Comparison of ENCODE assay signal across 37 cellular contexts in the genomic region with DNA sequence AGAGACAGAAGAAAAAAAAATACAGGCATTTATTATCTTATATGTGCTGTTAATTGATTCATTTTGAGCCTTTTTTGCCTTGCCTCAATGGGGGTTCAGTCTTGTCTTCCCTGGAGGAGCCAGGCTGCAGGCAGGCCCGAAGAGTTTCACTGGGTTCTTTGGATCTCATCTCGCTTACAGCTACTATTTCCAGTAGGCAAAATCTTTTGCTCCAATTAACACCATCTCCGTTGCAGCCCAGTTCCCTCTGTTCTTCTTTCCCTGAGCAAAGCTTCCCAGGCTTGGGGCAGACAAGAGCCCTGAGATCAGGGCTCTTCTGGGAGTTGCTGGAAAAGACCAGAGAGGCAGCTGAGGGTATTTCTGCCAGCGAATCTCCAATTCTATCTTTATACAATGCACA.
"Had no signal": no experiment of that assay in that cellular context is flagged by ENCODE, and none has a peak within 500 bp of the region (broad histone marks: within the 10 kb centered on the region; RNA-seq: fewer than 3 reads in every experiment).

No MANE protein-coding gene starts in this region.

- H3K36me3 ChIP-seq: adrenal gland, ascending aorta, brain microvascular endothelial cell, breast epithelium, cardiac muscle cell had no signal

- H3K9me3 ChIP-seq: adrenal gland, ascending aorta, body of pancreas, breast epithelium had no signal

- H3K27ac Mint-ChIP-seq: activated naive CD4-positive, alpha-beta T cell treated with anti-CD3 and anti-CD28 coated beads for 36 hours; activated naive CD4-positive, alpha-beta T cell treated with anti-CD3 and anti-CD28 coated beads, Interleukin-2, amount 10 ng/mL, durations not matched to agents 7 days and 5 days; activated naive CD4-positive, alpha-beta T cell treated with anti-CD3 and anti-CD28 coated beads, Interleukin-2, amount 50 U/mL, for 24 hours; activated naive CD4-positive, alpha-beta T cell treated with anti-CD3 and anti-CD28 coated beads, Interleukin-2, amount 50 U/mL, for 72 hours; activated naive CD8-positive, alpha-beta T cell; activated naive CD8-positive, alpha-beta T cell treated with anti-CD3 and anti-CD28 coated beads for 36 hours; activated naive CD8-positive, alpha-beta T cell treated with anti-CD3 and anti-CD28 coated beads, Interleukin-2, amount 10 ng/mL, durations not matched to agents 7 days and 5 days; activated naive CD8-positive, alpha-beta T cell treated with anti-CD3 and anti-CD28 coated beads, Interleukin-2, amount 50 U/mL, for 24 hours; activated T-cell treated with anti-CD3 and anti-CD28 coated beads, Interleukin-2, amount 50 U/mL, for 24 hours; activated T-cell treated with anti-CD3 and anti-CD28 coated beads, Interleukin-2, amount 50 U/mL, for 72 hours; activated T-helper 1 cell treated with anti-CD3 and anti-CD28 coated beads, Interleukin-12 subunit alpha, Interleukin-12 subunit beta, Interleukin-2, Interleukin-4 antibody, amounts not matched to agents 30 ng/mL and 10 ng/mL and 1 ng/mL, durations not matched to agents 14 hours and 24 hours and 36 hours; activated T-helper 17 cell treated with anti-CD3 and anti-CD28 coated beads, Interleukin-2, amount 50 U/mL, for 72 hours; activated T-helper 2 cell treated with anti-CD3 and anti-CD28 coated beads, Interferon-gamma antibody, Interleukin-2, Interleukin-4, amounts not matched to agents 10 μg/mL and 5 μg/mL and 100 μg/mL, durations not matched to agents 14 hours and 24 hours and 36 hours; brain had no signal

- H3K4me3 Mint-ChIP-seq: activated naive CD4-positive, alpha-beta T cell treated with anti-CD3 and anti-CD28 coated beads for 36 hours; activated naive CD4-positive, alpha-beta T cell treated with anti-CD3 and anti-CD28 coated beads, Interleukin-2, amount 10 ng/mL, durations not matched to agents 7 days and 5 days; activated naive CD4-positive, alpha-beta T cell treated with anti-CD3 and anti-CD28 coated beads, Interleukin-2, amount 50 U/mL, for 24 hours; activated naive CD8-positive, alpha-beta T cell; activated naive CD8-positive, alpha-beta T cell treated with anti-CD3 and anti-CD28 coated beads for 36 hours; activated naive CD8-positive, alpha-beta T cell treated with anti-CD3 and anti-CD28 coated beads, Interleukin-2, amount 10 ng/mL, durations not matched to agents 7 days and 5 days; activated naive CD8-positive, alpha-beta T cell treated with anti-CD3 and anti-CD28 coated beads, Interleukin-2, amount 50 U/mL, for 24 hours; activated T-cell treated with anti-CD3 and anti-CD28 coated beads, Interleukin-2, amount 50 U/mL, for 24 hours; activated T-cell treated with anti-CD3 and anti-CD28 coated beads, Interleukin-2, amount 50 U/mL, for 4 hours; activated T-cell treated with anti-CD3 and anti-CD28 coated beads, Interleukin-2, amount 50 U/mL, for 72 hours; activated T-helper 1 cell treated with anti-CD3 and anti-CD28 coated beads, Interleukin-12 subunit alpha, Interleukin-12 subunit beta, Interleukin-2, Interleukin-4 antibody, amounts not matched to agents 30 ng/mL and 10 ng/mL and 1 ng/mL, durations not matched to agents 14 hours and 24 hours and 36 hours; activated T-helper 17 cell treated with anti-CD3 and anti-CD28 coated beads, Interleukin-2, amount 50 U/mL, for 72 hours; brain; central memory CD8-positive, alpha-beta T cell had no signal

- H3K4me1 Mint-ChIP-seq: activated naive CD4-positive, alpha-beta T cell treated with anti-CD3 and anti-CD28 coated beads, Interleukin-2, amount 10 ng/mL, durations not matched to agents 7 days and 5 days; activated naive CD4-positive, alpha-beta T cell treated with anti-CD3 and anti-CD28 coated beads, Interleukin-2, amount 50 U/mL, for 24 hours; activated naive CD8-positive, alpha-beta T cell treated with anti-CD3 and anti-CD28 coated beads for 36 hours; activated naive CD8-positive, alpha-beta T cell treated with anti-CD3 and anti-CD28 coated beads, Interleukin-2, amount 10 ng/mL, durations not matched to agents 7 days and 5 days; activated naive CD8-positive, alpha-beta T cell treated with anti-CD3 and anti-CD28 coated beads, Interleukin-2, amount 50 U/mL, for 24 hours; activated T-helper 17 cell treated with anti-CD3 and anti-CD28 coated beads, Interleukin-2, amount 50 U/mL, for 72 hours; brain; central memory CD8-positive, alpha-beta T cell had no signal

- H3K9me3 Mint-ChIP-seq: activated naive CD4-positive, alpha-beta T cell treated with anti-CD3 and anti-CD28 coated beads, Interleukin-2, amount 10 ng/mL, durations not matched to agents 7 days and 5 days; activated naive CD8-positive, alpha-beta T cell treated with anti-CD3 and anti-CD28 coated beads for 36 hours; activated naive CD8-positive, alpha-beta T cell treated with anti-CD3 and anti-CD28 coated beads, Interleukin-2, amount 10 ng/mL, durations not matched to agents 7 days and 5 days; activated naive CD8-positive, alpha-beta T cell treated with anti-CD3 and anti-CD28 coated beads, Interleukin-2, amount 50 U/mL, for 24 hours; activated T-cell treated with anti-CD3 and anti-CD28 coated beads, Interleukin-2, amount 50 U/mL, for 24 hours; activated T-helper 1 cell treated with anti-CD3 and anti-CD28 coated beads, Interleukin-12 subunit alpha, Interleukin-12 subunit beta, Interleukin-2, Interleukin-4 antibody, amounts not matched to agents 30 ng/mL and 10 ng/mL and 1 ng/mL, durations not matched to agents 14 hours and 24 hours and 36 hours; activated T-helper 2 cell treated with anti-CD3 and anti-CD28 coated beads, Interferon-gamma antibody, Interleukin-2, Interleukin-4, amounts not matched to agents 10 μg/mL and 5 μg/mL and 100 μg/mL, durations not matched to agents 14 hours and 24 hours and 36 hours; brain had no signal

- H3K27me3 ChIP-seq: adrenal gland, ascending aorta, body of pancreas, brain microvascular endothelial cell, breast epithelium, cardiac muscle cell had no signal

- H3K4me3 ChIP-seq: adrenal gland, ascending aorta, body of pancreas, breast epithelium, cardiac muscle cell had no signal

- H3K4me1 ChIP-seq: adrenal gland, ascending aorta, body of pancreas, breast epithelium had no signal

- H3K36me3 Mint-ChIP-seq: activated naive CD4-positive, alpha-beta T cell treated with anti-CD3 and anti-CD28 coated beads, Interleukin-2, amount 10 ng/mL, durations not matched to agents 7 days and 5 days; activated naive CD4-positive, alpha-beta T cell treated with anti-CD3 and anti-CD28 coated beads, Interleukin-2, amount 50 U/mL, for 24 hours; activated naive CD4-positive, alpha-beta T cell treated with anti-CD3 and anti-CD28 coated beads, Interleukin-2, amount 50 U/mL, for 72 hours; activated naive CD8-positive, alpha-beta T cell; activated naive CD8-positive, alpha-beta T cell treated with anti-CD3 and anti-CD28 coated beads for 36 hours; activated naive CD8-positive, alpha-beta T cell treated with anti-CD3 and anti-CD28 coated beads, Interleukin-2, amount 10 ng/mL, durations not matched to agents 7 days and 5 days; brain had no signal

- H3K27ac ChIP-seq: adrenal gland, ascending aorta, body of pancreas, brain microvascular endothelial cell, breast epithelium, cardiac muscle cell had no signal

- H3K27me3 Mint-ChIP-seq: activated naive CD4-positive, alpha-beta T cell treated with anti-CD3 and anti-CD28 coated beads, Interleukin-2, amount 10 ng/mL, durations not matched to agents 7 days and 5 days; activated naive CD4-positive, alpha-beta T cell treated with anti-CD3 and anti-CD28 coated beads, Interleukin-2, amount 50 U/mL, for 24 hours; activated naive CD8-positive, alpha-beta T cell; activated naive CD8-positive, alpha-beta T cell treated with anti-CD3 and anti-CD28 coated beads for 36 hours; activated naive CD8-positive, alpha-beta T cell treated with anti-CD3 and anti-CD28 coated beads, Interleukin-2, amount 10 ng/mL, durations not matched to agents 7 days and 5 days; activated naive CD8-positive, alpha-beta T cell treated with anti-CD3 and anti-CD28 coated beads, Interleukin-2, amount 50 U/mL, for 24 hours; activated T-cell treated with anti-CD3 and anti-CD28 coated beads, Interleukin-2, amount 50 U/mL, for 24 hours; activated T-helper 17 cell treated with anti-CD3 and anti-CD28 coated beads, Interleukin-2, amount 50 U/mL, for 72 hours; central memory CD8-positive, alpha-beta T cell had no signal

- DNase-seq: activated effector memory CD4-positive, alpha-beta T cell treated with anti-CD3 and anti-CD28 coated beads, Interleukin-2, amount 50 U/mL, for 16 hours; activated effector memory CD4-positive, alpha-beta T cell treated with Interleukin-2 at 50 U/mL for 16 hours; activated gamma-delta T cell; activated gamma-delta T cell treated with Interleukin-2 at 50 U/mL for 16 hours; activated naive CD4-positive, alpha-beta T cell; activated naive CD4-positive, alpha-beta T cell treated with anti-CD3 and anti-CD28 coated beads for 36 hours; activated naive CD4-positive, alpha-beta T cell treated with anti-CD3 and anti-CD28 coated beads, Interleukin-2, amount 10 ng/mL, durations not matched to agents 7 days and 5 days; activated naive CD4-positive, alpha-beta T cell treated with anti-CD3 and anti-CD28 coated beads, Interleukin-2, amount 50 U/mL, for 16 hours; activated naive CD4-positive, alpha-beta T cell treated with Interleukin-2 at 50 U/mL for 16 hours; activated naive CD8-positive, alpha-beta T cell treated with anti-CD3 and anti-CD28 coated beads for 36 hours; activated naive CD8-positive, alpha-beta T cell treated with anti-CD3 and anti-CD28 coated beads, Interleukin-2, amount 10 ng/mL, durations not matched to agents 7 days and 5 days; activated naive CD8-positive, alpha-beta T cell treated with anti-CD3 and anti-CD28 coated beads, Interleukin-2, amount 50 U/mL, for 24 hours; activated T-cell treated with anti-CD3 and anti-CD28 coated beads, Interleukin-2, amount 50 U/mL, for 1 hour; activated T-cell treated with anti-CD3 and anti-CD28 coated beads, Interleukin-2, amount 50 U/mL, for 24 hours; activated T-cell treated with anti-CD3 and anti-CD28 coated beads, Interleukin-2, amount 50 U/mL, for 4 hours; activated T-cell treated with anti-CD3 and anti-CD28 coated beads, Interleukin-2, amount 50 U/mL, for 48 hours; activated T-cell treated with anti-CD3 and anti-CD28 coated beads, Interleukin-2, amount 50 U/mL, for 72 hours; adrenal gland; amniotic stem cell; amygdala; anterior cingulate cortex; aorta; body of pancreas; brain microvascular endothelial cell; central memory CD4-positive, alpha-beta T cell; cerebellar nuclear complex had no signal
